ENCODE assay signal across 22 cellular contexts in the genomic region with DNA sequence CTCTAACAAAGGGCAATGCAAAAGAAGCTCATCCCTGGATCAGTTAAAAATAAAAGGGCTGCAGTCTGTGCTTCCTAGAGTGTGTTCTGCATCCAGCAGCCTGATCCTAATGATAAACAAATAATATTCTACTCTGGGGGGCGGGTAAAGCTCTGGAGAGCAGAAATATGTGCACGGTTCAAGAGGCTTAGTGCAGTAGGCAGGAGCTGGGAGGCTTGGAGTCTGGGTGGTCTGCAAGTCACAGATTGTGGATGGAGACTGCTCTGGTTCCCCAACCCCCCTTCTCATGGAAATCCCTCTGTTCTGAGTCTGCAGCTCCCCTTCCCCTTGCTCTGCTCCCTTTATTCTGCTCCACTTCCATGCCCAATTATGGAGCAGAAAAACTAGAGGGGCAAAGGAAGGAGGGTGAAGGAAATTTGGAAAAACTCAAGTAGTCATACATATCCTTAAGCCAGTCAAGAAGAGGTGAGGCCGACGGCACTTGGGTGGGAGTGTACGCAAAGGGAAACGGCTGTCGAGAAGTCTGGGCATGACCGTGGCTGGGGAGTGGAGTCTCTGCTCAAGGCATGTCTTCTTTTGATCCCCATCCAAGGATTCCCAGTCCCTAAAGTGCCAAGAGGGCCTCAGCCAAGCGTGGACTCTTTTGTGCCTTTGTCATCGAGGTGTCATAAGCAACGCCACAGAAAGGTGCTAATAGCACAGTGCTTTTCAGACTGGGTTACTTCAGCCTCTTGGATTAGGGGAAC. TPM values are rescaled to one million over a fixed set of nuclear protein-coding genes. Genes with fewer than 3 reads are reported as not detected.
DNase-seq lines count a peak whose midpoint lies in the region; ATAC-seq and TF ChIP-seq lines count a peak whose summit lies in the region.
"Had no signal": no experiment of that assay in that cellular context is flagged by ENCODE, and none has a peak within 500 bp of the region (broad histone marks: within the 10 kb centered on the region; RNA-seq: fewer than 3 reads in every experiment).

No MANE protein-coding gene starts in this region.

- POLR2A ChIA-PET in SK-N-SH (lab: Yijun Ruan, JAX), result no interaction called here

- no peaks in the 10 kb centered on the region for H3K79me1 ChIP-seq in mesendoderm (ENCODE audit: low read length)

- no peak overlapping the region for H2AFZ ChIP-seq in SK-N-SH (ENCODE audit: low read depth)

- peaks cover 2% of the 10 kb centered on the region for H3K9me3 Mint-ChIP-seq in endodermal cell

- 95% methylated on average over 11 of the region's 11 CpGs for WGBS in SK-N-SH (ENCODE audit: low lambda C conversion rate)
- WGBS in endodermal cell (ENCODE audit: insufficient coverage in 1 of 2, insufficient read length in 1 of 2), 2 experiments, result 86 to 89% methylated on average over 9 to 11 of the region's 11 CpGs
- WGBS in mesendoderm (ENCODE audit: extremely low coverage, insufficient coverage, low lambda C conversion rate), result no CpG with 5 or more reads among the region's 11 CpGs
- WGBS in transverse colon (ENCODE audit: low coverage in 1 of 2), 2 donors, result 58 to 67% methylated on average over 4 to 11 of the region's 11 CpGs

- H3K4ac ChIP-seq in mesendoderm (ENCODE audit: low read depth, low read length), result no peak overlapping the region

- H3K23ac ChIP-seq in mesendoderm (ENCODE audit: low read length), result no peak overlapping the region

- no peak overlapping the region for H2BK15ac ChIP-seq in mesendoderm (replicated peaks; ENCODE audit: low read depth)

- H3K9ac ChIP-seq in SK-N-SH (no peak overlapping the region), endodermal cell (ENCODE audit: extremely low read depth, low read length, poor library complexity, severe bottlenecking) (no peak overlapping the region), mesendoderm (ENCODE audit: low read length) (no peak overlapping the region)

- TF ChIP-seq CTCF in SK-N-SH (IDR thresholded peaks at IDR 0.05) (no peak), endodermal cell (conservative IDR thresholded peaks at IDR 0.05) (no peak), transverse colon (IDR thresholded peaks at IDR 0.05) (no peak)

- ATAC-seq in SK-N-SH treated with all-trans-retinoic acid at 6 μM for 48 hours, result no peak
- no peak for ATAC-seq in GM19035 (IDR thresholded peaks at IDR 0.05; ENCODE audit: unreplicated experiment)
- ATAC-seq in GM18502 (IDR thresholded peaks at IDR 0.05; ENCODE audit: poor library complexity, unreplicated experiment), result no peak
- ATAC-seq: Right ventricle myocardium inferior; stimulated activated naive CD8-positive, alpha-beta T cell treated with anti-CD3 and anti-CD28 coated beads, Interleukin-15, Interleukin-2, amounts not matched to agents 100 U/mL and 50 U/mL, for 24 hours had no signal

- peak overlapping the region; percentile 42 for H3K18ac ChIP-seq in mesendoderm (ENCODE audit: low read length)

- H3K27ac ChIP-seq in SK-N-SH (ENCODE audit: low read depth in 2 of 2, low read length in 1 of 2) (no peak overlapping the region), endodermal cell (ENCODE audit: low read depth, low read length) (no peak overlapping the region), mesendoderm (ENCODE audit: low read depth, low read length) (no peak overlapping the region), transverse colon (peak overlapping the region; percentile 11 to 65 (median 40))
- H3K27ac ChIP-seq: cardiac muscle cell, tibial artery had no signal

- H4K5ac ChIP-seq in mesendoderm (ENCODE audit: low read length), result no peak overlapping the region

- H3K9me2 ChIP-seq in SK-N-SH, result no peaks in the 10 kb centered on the region

- in situ Hi-C loops in transverse colon (cut with MboI; ENCODE audit: low pct_ligation_motif_present in 1 of 4, low pct_unique_long_range_greater_than_20kb in 1 of 4, low sequenced_read_pairs in 3 of 4), result no loop called here

- no peaks in the 10 kb centered on the region for H4K20me1 ChIP-seq in SK-N-SH (ENCODE audit: insufficient read depth)

- H2BK120ac ChIP-seq in mesendoderm (ENCODE audit: low read depth, low read length), result no peak overlapping the region

- H4K8ac ChIP-seq in mesendoderm (ENCODE audit: low read depth, low read length), result no peak overlapping the region

- H3K27me3 Mint-ChIP-seq in endodermal cell (ENCODE audit: insufficient read depth), result no peaks in the 10 kb centered on the region

- no peaks in the 10 kb centered on the region for H3K9me3 ChIP-seq in SK-N-SH
- H3K9me3 ChIP-seq in endodermal cell (ENCODE audit: control insufficient read depth, low read length), result no peaks in the 10 kb centered on the region
- no peaks in the 10 kb centered on the region for H3K9me3 ChIP-seq in transverse colon
- H3K9me3 ChIP-seq: tibial artery had no signal

- H3K4me2 ChIP-seq in SK-N-SH, result no peak overlapping the region
- H3K4me2 ChIP-seq in mesendoderm (ENCODE audit: low read length), result no peak overlapping the region

- H3K4me1 ChIP-seq in SK-N-SH (ENCODE audit: control insufficient read depth in 1 of 2, insufficient read depth in 2 of 2, low read depth in 1 of 2, low read length in 1 of 2) (peaks cover 13 to 14% of the 10 kb centered on the region in 2 experiments; a peak in 2 of 4 replicates), endodermal cell (ENCODE audit: control insufficient read depth, insufficient read depth, low read length) (peaks cover 8% of the 10 kb centered on the region), mesendoderm (ENCODE audit: control insufficient read depth, low read depth, low read length) (peaks cover 7% of the 10 kb centered on the region), transverse colon (peaks cover 0 to 35% (median 11%) of the 10 kb centered on the region in 4 donors)
- H3K4me1 ChIP-seq: tibial artery had no signal

- H3K36me3 ChIP-seq in SK-N-SH (replicated peaks in 1 of 2; ENCODE audit: control insufficient read depth in 1 of 2, insufficient read depth in 2 of 2, low read length in 1 of 2) (no peaks in the 10 kb centered on the region), endodermal cell (ENCODE audit: control insufficient read depth, insufficient read depth, low read length) (no peaks in the 10 kb centered on the region), mesendoderm (ENCODE audit: control insufficient read depth, insufficient read depth, low read length) (no peaks in the 10 kb centered on the region), transverse colon (no peaks in the 10 kb centered on the region)
- H3K36me3 ChIP-seq: cardiac muscle cell, tibial artery had no signal

- no peak overlapping the region for H3K27ac Mint-ChIP-seq in endodermal cell
- H3K27ac Mint-ChIP-seq: B cell had no signal

- H3K79me2 ChIP-seq in SK-N-SH (ENCODE audit: insufficient read depth), result no peaks in the 10 kb centered on the region
- no peaks in the 10 kb centered on the region for H3K79me2 ChIP-seq in mesendoderm (ENCODE audit: control insufficient read depth, insufficient read depth, low read length)

- no peak for TF ChIP-seq RAD21 in SK-N-SH (IDR thresholded peaks at IDR 0.05; ENCODE audit: low read length)

- no peaks in the 10 kb centered on the region for H3K36me3 Mint-ChIP-seq in endodermal cell (ENCODE audit: low read depth)

- H2AK5ac ChIP-seq in mesendoderm (ENCODE audit: low read length), result no peak overlapping the region

- peaks cover 33% of the 10 kb centered on the region for H3K4me1 Mint-ChIP-seq in endodermal cell
- H3K4me1 Mint-ChIP-seq: B cell had no signal

- DNase-seq in SK-N-SH, result peak; percentile 44
- DNase-seq in endodermal cell, result peak; percentile 48
- peak; percentile 48 for DNase-seq in mesendoderm
- DNase-seq in transverse colon, result no peak
- DNase-seq in activated naive CD4-positive, alpha-beta T cell treated with Interleukin-2 at 50 U/mL for 16 hours, result no peak
- DNase-seq: activated CD4-positive, CD25-positive, alpha-beta regulatory T cell treated with anti-CD3 and anti-CD28 coated beads, Interleukin-2, amount 50 U/mL, for 72 hours; activated naive CD4-positive, alpha-beta T cell treated with anti-CD3 and anti-CD28 coated beads, Interleukin-2, amount 50 U/mL, for 16 hours; anterior cingulate cortex; H9; MM.1S; NCI-H1436; NCI-H510A treated with DMSO at 0.1 percent for 48 hours; stimulated activated CD4-positive, alpha-beta T cell treated with anti-CD3 and anti-CD28 coated beads, Interleukin-12 subunit alpha, Interleukin-12 subunit beta, amount 100 ng/mL, for 4 hours; stimulated activated CD4-positive, alpha-beta T cell treated with anti-CD3 and anti-CD28 coated beads, Interleukin-4, amount 100 ng/mL, for 4 hours; stimulated activated naive CD8-positive, alpha-beta T cell treated with anti-CD3 and anti-CD28 coated beads, Interleukin-15, Interleukin-2, amounts not matched to agents 100 U/mL and 50 U/mL, for 24 hours; tibial artery had no signal

- TF ChIP-seq POLR2A in transverse colon (IDR thresholded peaks at IDR 0.05), result no peak

- CTCF ChIA-PET in SK-N-SH (lab: Yijun Ruan, JAX), result interaction anchor here (0.7 to 3.8 kb wide), 6 partner anchors 20 to 99 kb away, joined by 3 to 16 read pairs (median 4); no protein-coding TSS in a partner anchor

- intact Hi-C loops in transverse colon (cut with DNase I; ENCODE audit: low total_unique reads), result no loop called here

- no peak for TF ChIP-seq EP300 in SK-N-SH (IDR thresholded peaks at IDR 0.05; ENCODE audit: borderline replicate concordance in 1 of 2, low read depth in 1 of 2, low read length in 1 of 2)
- no peak for TF ChIP-seq EP300 in transverse colon (IDR thresholded peaks at IDR 0.05; ENCODE audit: low read depth)

- H2BK5ac ChIP-seq in mesendoderm (ENCODE audit: low read length), result peak overlapping the region; percentile 14

- peak overlapping the region; percentile 53 for H3K56ac ChIP-seq in mesendoderm (ENCODE audit: low read length)

- peaks cover 10% of the 10 kb centered on the region for H3F3A ChIP-seq in SK-N-SH (replicated peaks; ENCODE audit: insufficient read depth)

- H3K27me3 ChIP-seq in SK-N-SH (ENCODE audit: insufficient read depth) (no peaks in the 10 kb centered on the region), endodermal cell (ENCODE audit: control insufficient read depth, insufficient read depth, low read length, poor library complexity, severe bottlenecking) (no peaks in the 10 kb centered on the region), mesendoderm (ENCODE audit: insufficient read depth, low read length, poor library complexity) (no peaks in the 10 kb centered on the region), transverse colon (no peaks in the 10 kb centered on the region)
- H3K27me3 ChIP-seq: cardiac muscle cell had no signal

- H3K4me3 ChIP-seq in SK-N-SH (ENCODE audit: low read depth in 2 of 2, low read length in 1 of 2) (no peak overlapping the region), endodermal cell (ENCODE audit: low read length) (no peak overlapping the region), mesendoderm (ENCODE audit: low read length) (no peak overlapping the region), transverse colon (no peak overlapping the region)
- H3K4me3 ChIP-seq: cardiac muscle cell, tibial artery had no signal

- H3K4me3 Mint-ChIP-seq in endodermal cell, result no peak overlapping the region
- H3K4me3 Mint-ChIP-seq: B cell, H9 had no signal

RNA-seq across cellular contexts. Expression of a gene that starts 16.3 kb away (rescaled TPM):
- 61.9 and 85.1 TPM in 2 replicates for polyA plus RNA-seq in SK-N-SH (2012; rRNA removed)
- polyA plus RNA-seq in SK-N-SH (2012; cell fraction: cytosol; rRNA removed), result 62.2 and 80.3 TPM in 2 replicates
- 63.2 and 66.2 TPM in 2 replicates for polyA plus RNA-seq in SK-N-SH (2012; cell fraction: nucleus; rRNA removed)
- total RNA-seq in endodermal cell, result 10 to 100 TPM; 86.5 to 94.4 TPM
- polyA plus RNA-seq in endodermal cell (2013, experiment 1 of 2), result 18.3 TPM
- polyA plus RNA-seq in endodermal cell (2013, experiment 2 of 2), result 23.9 TPM
- 35.1 TPM for polyA plus RNA-seq in mesendoderm (2013, experiment 1 of 2)
- 38.9 TPM for polyA plus RNA-seq in mesendoderm (2013, experiment 2 of 2)
- 10 to 100 TPM; 23.6 to 49.4 (median 38.0) TPM for total RNA-seq in transverse colon
- total RNA-seq: B cell had no signal

Comparison
In these comparisons a context has a peak if more than half of its experiments do, and no peak if none do; other contexts are left out.
1. DNase-seq: peak in SK-N-SH (single experiment), endodermal cell (single experiment) and mesendoderm (single experiment); none in transverse colon (single experiment) and activated naive CD4-positive, alpha-beta T cell treated with Interleukin-2 at 50 U/mL for 16 hours (single experiment).
2. H3K27ac ChIP-seq: peak in transverse colon (4 of 4); none in SK-N-SH (0 of 2), endodermal cell (single experiment) and mesendoderm (single experiment).